ENCODE assay signal across 28 cellular contexts in the genomic region with DNA sequence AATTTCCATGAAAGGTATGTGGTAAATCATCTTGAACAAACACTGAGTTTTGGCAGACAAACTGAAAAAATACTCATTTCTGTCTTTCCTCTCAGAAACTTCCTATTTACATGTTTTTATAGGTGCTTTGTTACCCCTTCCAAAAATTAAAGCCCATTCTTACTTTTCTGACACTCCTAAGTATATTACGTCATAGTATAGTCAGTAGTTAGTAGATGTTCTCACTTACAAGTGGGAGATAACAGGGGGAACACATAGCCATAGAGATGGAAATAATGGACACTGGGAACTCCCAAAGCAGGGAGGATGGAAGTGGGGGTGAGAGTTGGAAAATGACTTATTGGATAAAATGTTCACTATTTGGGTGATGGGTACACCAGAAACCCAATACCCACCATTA. TPM values are rescaled to one million over a fixed set of nuclear protein-coding genes. Genes with fewer than 3 reads are reported as not detected.
DNase-seq lines count a peak whose midpoint lies in the region; ATAC-seq, FAIRE-seq and TF ChIP-seq lines count a peak whose summit lies in the region.
"Had no signal": no experiment of that assay in that cellular context is flagged by ENCODE, and none has a peak within 500 bp of the region (broad histone marks: within the 10 kb centered on the region; RNA-seq: fewer than 3 reads in every experiment).

No MANE protein-coding gene starts in this region.

- WGBS in HepG2 (ENCODE audit: low lambda C conversion rate): 47% methylated on average over 1 of the region's 1 CpG
- 94% methylated on average over 1 of the region's 1 CpG for WGBS in right lobe of liver (ENCODE audit: insufficient coverage, low coverage, low lambda C conversion rate, missing lambda C conversion rate)
- WGBS in IMR-90 (ENCODE audit: extremely low coverage in 2 of 2, insufficient read length in 1 of 2), 2 experiments: no CpG with 5 or more reads among the region's 1 CpG
- no CpG with 5 or more reads among the region's 1 CpG for WGBS in neuronal stem cell (ENCODE audit: extremely low coverage in 2 of 2, insufficient read length in 2 of 2, insufficient replicate concordance in 1 of 2), 2 donors

- H4K91ac ChIP-seq in IMR-90 (ENCODE audit: insufficient read depth, low read depth, low read length) (no peak overlapping the region), neuronal stem cell (ENCODE audit: low read depth, low read length, poor library complexity) (no peak overlapping the region)

- peak overlapping the region; percentile 55 for H3K27ac Mint-ChIP-seq in activated naive CD8-positive, alpha-beta T cell treated with anti-CD3 and anti-CD28 coated beads for 36 hours
- H3K27ac Mint-ChIP-seq in natural killer cell: peak overlapping the region; percentile 76 to 99
- H3K27ac Mint-ChIP-seq: B cell had no signal

- DNase-seq in HepG2 (ENCODE audit: low spot score) (no peak), right lobe of liver (no peak), IMR-90 (no peak), natural killer cell (no peak), coronary artery (ENCODE audit: low spot score) (no peak), neuronal stem cell (ENCODE audit: low spot score) (no peak), NCI-H226 (no peak)
- DNase-seq in activated naive CD8-positive, alpha-beta T cell treated with anti-CD3 and anti-CD28 coated beads for 36 hours: no peak
- DNase-seq: GM23248; H7; KBM-7; MV-4-11; NCI-H1105; NCI-H1436 treated with DMSO at 0.1 percent for 48 hours; NCI-H1930; NCI-H2107; NCI-H446; NCI-H524 treated with DMSO at 0.1 percent for 48 hours; NCI-H82; NK-92 treated with Interleukin-12 subunit alpha and Interleukin-12 subunit beta, amount 100 ng/mL, for 24 hours; PC-9; SJCRH30 had no signal

- BruUV-seq in HepG2 (replicated peaks; lab: Mats Ljungman, UMichigan): no TSS peak
- no TSS peak for BruUV-seq in IMR-90 (replicated peaks; lab: Mats Ljungman, UMichigan)

- no peak overlapping the region for H2BK20ac ChIP-seq in IMR-90 (ENCODE audit: low read depth, low read length)

- H2AK5ac ChIP-seq in IMR-90 (ENCODE audit: low read depth, low read length) (no peak overlapping the region), neuronal stem cell (ENCODE audit: low read depth, low read length) (no peak overlapping the region)

- no peak overlapping the region for H2BK15ac ChIP-seq in IMR-90 (ENCODE audit: low read depth, low read length)
- no peak overlapping the region for H2BK15ac ChIP-seq in neuronal stem cell (ENCODE audit: low read length)

- H3K27me3 Mint-ChIP-seq in activated naive CD8-positive, alpha-beta T cell treated with anti-CD3 and anti-CD28 coated beads for 36 hours: no peaks in the 10 kb centered on the region
- no peaks in the 10 kb centered on the region for H3K27me3 Mint-ChIP-seq in natural killer cell (ENCODE audit: low read depth in 2 of 2)
- H3K27me3 Mint-ChIP-seq: B cell had no signal

- intact Hi-C loops in HepG2 (cut with micrococcal nuclease; ENCODE audit: unreplicated experiment): no loop called here
- intact Hi-C loops in right lobe of liver (cut with DNase I): no loop called here
- intact Hi-C loops in IMR-90 (cut with micrococcal nuclease): no loop called here
- intact Hi-C loops in natural killer cell (cut with micrococcal nuclease): no loop called here

- no peak overlapping the region for H3K56ac ChIP-seq in IMR-90 (ENCODE audit: extremely low read depth, insufficient read depth, low read length)

- H3K4me2 ChIP-seq in HepG2 (ENCODE audit: low read depth, low read length) (no peak overlapping the region), IMR-90 (ENCODE audit: low read depth, low read length) (no peak overlapping the region), neuronal stem cell (ENCODE audit: insufficient read depth, low read length, poor library complexity, severe bottlenecking) (no peak overlapping the region)
- H3K4me2 ChIP-seq: PC-9 had no signal

- no peak overlapping the region for H3K9ac ChIP-seq in HepG2 (ENCODE audit: insufficient read depth, low read depth, low read length)
- H3K9ac ChIP-seq in IMR-90 (ENCODE audit: low read depth, low read length): no peak overlapping the region
- H3K9ac ChIP-seq in neuronal stem cell (ENCODE audit: low read depth, low read length, poor library complexity): no peak overlapping the region
- H3K9ac ChIP-seq: GM23248 had no signal

- H3K36me3 ChIP-seq in HepG2 (replicated peaks in 1 of 2; ENCODE audit: control insufficient read depth in 1 of 2, insufficient read depth in 2 of 2, low read length in 2 of 2) (no peaks in the 10 kb centered on the region), right lobe of liver (no peaks in the 10 kb centered on the region), IMR-90 (ENCODE audit: control insufficient read depth, insufficient read depth, low read length) (no peaks in the 10 kb centered on the region), neuronal stem cell (replicated peaks in 1 of 2; ENCODE audit: control insufficient read depth in 2 of 2, insufficient read depth in 2 of 2, low read length in 2 of 2) (no peaks in the 10 kb centered on the region)
- H3K36me3 ChIP-seq: SJCRH30 had no signal

- H3K9me3 Mint-ChIP-seq in activated naive CD8-positive, alpha-beta T cell treated with anti-CD3 and anti-CD28 coated beads for 36 hours: peaks cover 5% of the 10 kb centered on the region
- no peaks in the 10 kb centered on the region for H3K9me3 Mint-ChIP-seq in natural killer cell

- H3K23ac ChIP-seq in IMR-90 (ENCODE audit: low read depth, low read length) (no peak overlapping the region), neuronal stem cell (ENCODE audit: low read depth, low read length, poor library complexity) (no peak overlapping the region)

- H3K18ac ChIP-seq in IMR-90 (ENCODE audit: low read depth, low read length) (no peak overlapping the region), neuronal stem cell (ENCODE audit: low read length) (no peak overlapping the region)

- H3K4me1 ChIP-seq in HepG2 (ENCODE audit: insufficient read depth, low read length) (no peaks in the 10 kb centered on the region), right lobe of liver (peaks cover 0 to 15% (median 4%) of the 10 kb centered on the region in 4 donors), IMR-90 (ENCODE audit: control insufficient read depth, insufficient read depth, low read length) (no peaks in the 10 kb centered on the region), neuronal stem cell (ENCODE audit: control insufficient read depth in 2 of 2, insufficient read depth in 1 of 2, low read depth in 1 of 2, low read length in 2 of 2) (no peaks in the 10 kb centered on the region)
- H3K4me1 ChIP-seq: SJCRH30 had no signal

- H3K79me1 ChIP-seq in IMR-90 (ENCODE audit: low read depth in 1 of 2, low read length in 2 of 2): no peaks in the 10 kb centered on the region
- H3K79me1 ChIP-seq in neuronal stem cell (ENCODE audit: low read depth, low read length): no peaks in the 10 kb centered on the region

- H3K4me1 Mint-ChIP-seq in activated naive CD8-positive, alpha-beta T cell treated with anti-CD3 and anti-CD28 coated beads for 36 hours: peaks cover 49% of the 10 kb centered on the region
- H3K4me1 Mint-ChIP-seq in natural killer cell: peaks cover 64 to 66% of the 10 kb centered on the region in 2 donors
- H3K4me1 Mint-ChIP-seq: B cell had no signal

- H2AFZ ChIP-seq in HepG2 (ENCODE audit: low read length): no peak overlapping the region
- no peak overlapping the region for H2AFZ ChIP-seq in IMR-90 (replicated peaks; ENCODE audit: low read length, poor library complexity)
- H2AFZ ChIP-seq in neuronal stem cell (ENCODE audit: low read length): no peak overlapping the region
- H2AFZ ChIP-seq: GM23248, PC-9 had no signal

- H3K4ac ChIP-seq in IMR-90 (ENCODE audit: low read depth, low read length) (no peak overlapping the region), neuronal stem cell (ENCODE audit: low read length) (no peak overlapping the region)

- H3K27ac ChIP-seq in HepG2 (ENCODE audit: extremely low read length, insufficient read depth, low read length) (no peak overlapping the region), right lobe of liver (no peak overlapping the region), IMR-90 (ENCODE audit: insufficient read depth, low read length) (no peak overlapping the region), coronary artery (no peak overlapping the region), neuronal stem cell (replicated peaks; ENCODE audit: low read length) (no peak overlapping the region)
- H3K27ac ChIP-seq: C4-2B, GM23248, PC-9, SJCRH30 had no signal

- H2BK5ac ChIP-seq in IMR-90 (ENCODE audit: low read depth, low read length, poor library complexity, severe bottlenecking): no peak overlapping the region
- H2BK5ac ChIP-seq in neuronal stem cell (ENCODE audit: low read length): no peak overlapping the region

- H3K4me3 Mint-ChIP-seq in activated naive CD8-positive, alpha-beta T cell treated with anti-CD3 and anti-CD28 coated beads for 36 hours: no peak overlapping the region
- H3K4me3 Mint-ChIP-seq in natural killer cell: peak overlapping the region; percentile 54
- H3K4me3 Mint-ChIP-seq: B cell had no signal

- TF ChIP-seq CTCF in HepG2 (CRISPR knock-in tag; IDR thresholded peaks at IDR 0.05) (no peak), right lobe of liver (IDR thresholded peaks at IDR 0.05) (no peak), IMR-90 (conservative IDR thresholded peaks at IDR 0.05; ENCODE audit: low read depth, low read length) (no peak), natural killer cell (IDR thresholded peaks at IDR 0.05) (no peak), coronary artery (IDR thresholded peaks at IDR 0.05) (no peak)

- ATAC-seq in HepG2 (no peak), right lobe of liver (no peak), IMR-90 (ENCODE audit: low read depth) (no peak), natural killer cell (no peak)
- ATAC-seq: Right ventricle myocardium inferior had no signal

- H4K20me1 ChIP-seq in HepG2 (ENCODE audit: insufficient read depth, low read length) (no peaks in the 10 kb centered on the region), IMR-90 (ENCODE audit: insufficient read depth, low read length) (no peaks in the 10 kb centered on the region)

- H3K36me3 Mint-ChIP-seq in activated naive CD8-positive, alpha-beta T cell treated with anti-CD3 and anti-CD28 coated beads for 36 hours: peaks cover 24% of the 10 kb centered on the region
- peaks cover 10% of the 10 kb centered on the region for H3K36me3 Mint-ChIP-seq in natural killer cell

- dilution Hi-C loops in IMR-90 (cut with HindIII; ENCODE audit: low sequenced_read_pairs, unreplicated experiment): no loop called here

- TF ChIP-seq EP300 in HepG2 (IDR thresholded peaks at IDR 0.05; ENCODE audit: low read depth in 2 of 2, low read length in 2 of 2): no peak
- TF ChIP-seq EP300 in HepG2 (CRISPR knock-in tag; IDR thresholded peaks at IDR 0.05; ENCODE audit: borderline replicate concordance): no peak

- TF ChIP-seq POLR2A in HepG2 (IDR thresholded peaks at IDR 0.05; ENCODE audit: insufficient read depth in 1 of 2, low read depth in 2 of 2, low read length in 2 of 2): no peak
- TF ChIP-seq POLR2A in right lobe of liver (IDR thresholded peaks at IDR 0.05): no peak
- TF ChIP-seq POLR2A in IMR-90 (IDR thresholded peaks at IDR 0.05; ENCODE audit: low read depth, low read length): no peak

- no peaks in the 10 kb centered on the region for H3K79me2 ChIP-seq in HepG2 (ENCODE audit: insufficient read depth, low read length)

- no peaks in the 10 kb centered on the region for H3K9me1 ChIP-seq in IMR-90 (ENCODE audit: insufficient read depth, low read length)

- POLR2A ChIA-PET in HepG2 (lab: Yijun Ruan, JAX) (no interaction called here), IMR-90 (lab: Charles Lee; ENCODE audit: unreplicated experiment) (no interaction called here)

- H2AK9ac ChIP-seq in IMR-90 (replicated peaks; ENCODE audit: low read depth, low read length, poor library complexity): no peak overlapping the region

- H4K8ac ChIP-seq in IMR-90 (ENCODE audit: low read depth in 2 of 2, low read length in 2 of 2): no peak overlapping the region
- H4K8ac ChIP-seq in neuronal stem cell (ENCODE audit: low read depth, low read length): no peak overlapping the region

- no peak overlapping the region for H4K5ac ChIP-seq in IMR-90 (ENCODE audit: low read depth, low read length)

- TF ChIP-seq RAD21 in HepG2 (CRISPR knock-in tag; IDR thresholded peaks at IDR 0.05) (no peak), IMR-90 (IDR thresholded peaks at IDR 0.05; ENCODE audit: low read length) (no peak)

- no peak overlapping the region for H3K14ac ChIP-seq in IMR-90 (replicated peaks; ENCODE audit: low read depth, low read length)
- no peak overlapping the region for H3K14ac ChIP-seq in neuronal stem cell (ENCODE audit: low read length)

- H3K9me3 ChIP-seq in HepG2 (ENCODE audit: low read length): no peaks in the 10 kb centered on the region
- no peaks in the 10 kb centered on the region for H3K9me3 ChIP-seq in right lobe of liver
- H3K9me3 ChIP-seq in IMR-90 (ENCODE audit: control insufficient read depth, insufficient read depth, low read length): no peaks in the 10 kb centered on the region
- no peaks in the 10 kb centered on the region for H3K9me3 ChIP-seq in neuronal stem cell (replicated peaks in 1 of 2; ENCODE audit: control insufficient read depth in 2 of 2, insufficient read depth in 1 of 2, low read depth in 1 of 2, low read length in 2 of 2)
- H3K9me3 ChIP-seq: SJCRH30 had no signal

- no peak overlapping the region for H2BK120ac ChIP-seq in IMR-90 (ENCODE audit: low read depth, low read length)
- no peak overlapping the region for H2BK120ac ChIP-seq in neuronal stem cell (ENCODE audit: low read depth, low read length)

- FAIRE-seq in HepG2 (lab: Jason Lieb, UNC): no peak
- FAIRE-seq: D721Med, GM18507 had no signal

- in situ Hi-C loops in HepG2 (cut with HindIII; ENCODE audit: extremely low pct_ligation_motif_present, low pct_unique_long_range_greater_than_20kb) (no loop called here), IMR-90 (cut with MboI; ENCODE audit: low sequenced_read_pairs) (no loop called here)

- H3K27me3 ChIP-seq in HepG2 (ENCODE audit: control insufficient read depth in 1 of 2, insufficient read depth in 2 of 2, low read length in 2 of 2) (no peaks in the 10 kb centered on the region), right lobe of liver (no peaks in the 10 kb centered on the region), IMR-90 (ENCODE audit: control insufficient read depth, insufficient read depth, low read length) (no peaks in the 10 kb centered on the region), neuronal stem cell (ENCODE audit: control insufficient read depth in 3 of 3, insufficient read depth in 3 of 3, low read depth in 1 of 3, low read length in 3 of 3) (no peaks in the 10 kb centered on the region)

- H3K4me3 ChIP-seq in HepG2 (replicated peaks in 1 of 3; ENCODE audit: insufficient read depth in 1 of 3, low read depth in 2 of 3, low read length in 3 of 3): no peak overlapping the region
- no peak overlapping the region for H3K4me3 ChIP-seq in right lobe of liver
- H3K4me3 ChIP-seq in IMR-90 (ENCODE audit: insufficient read depth, low read depth, low read length): no peak overlapping the region
- no peak overlapping the region for H3K4me3 ChIP-seq in coronary artery
- no peak overlapping the region for H3K4me3 ChIP-seq in neuronal stem cell (ENCODE audit: low read length in 2 of 2)
- H3K4me3 ChIP-seq: GM23248, PC-9, SJCRH30 had no signal

- no peak overlapping the region for H2BK12ac ChIP-seq in neuronal stem cell (ENCODE audit: low read length)

- CTCF ChIA-PET in HepG2 (lab: Yijun Ruan, JAX; ENCODE audit: low intra/inter-chr PET ratio, low total read pairs) (no interaction called here), IMR-90 (lab: Yijun Ruan, JAX) (interaction anchor here (1.0 kb wide), 1 partner anchor 102 kb away, joined by 3 read pairs; no protein-coding TSS in a partner anchor)

RNA-seq across cellular contexts. Expression of a gene that starts 28.8 kb away (rescaled TPM):
- total RNA-seq in HepG2 (2016; rRNA removed; fragmentation: Illumina TruSeq; extraction: Trizol) (not detected in 2 replicates), right lobe of liver (1 to 10 TPM in 5 of 6 experiments, under 1 TPM in 1; 0.62 to 2.5 (median 1.5) TPM), IMR-90 (2012; rRNA removed) (not detected in 2 replicates), natural killer cell (100 to 1,000 TPM; 197 to 338 (median 225) TPM)
- not detected in 2 replicates for total RNA-seq in HepG2 (2016; cell fraction: cytosol; rRNA removed; fragmentation: Illumina TruSeq; extraction: Trizol; ENCODE audit: low read depth)
- not detected in 2 replicates for total RNA-seq in HepG2 (2016; cell fraction: insoluble cytoplasmic fraction; rRNA removed; fragmentation: Illumina TruSeq; extraction: Trizol)
- total RNA-seq in HepG2 (2016; cell fraction: membrane; rRNA removed; fragmentation: Illumina TruSeq; extraction: Trizol): not detected in 2 replicates
- not detected in 2 replicates for total RNA-seq in HepG2 (2016; cell fraction: nucleus; rRNA removed; fragmentation: Illumina TruSeq; extraction: Trizol)
- polyA plus RNA-seq in HepG2 (2011; rRNA removed) (not detected in 2 replicates), IMR-90 (2012; rRNA removed) (not detected in 2 replicates)
- not detected in 2 replicates for polyA plus RNA-seq in HepG2 (2011; cell fraction: cytosol; rRNA removed)
- not detected in 2 replicates for polyA plus RNA-seq in HepG2 (2011; cell fraction: nucleus; rRNA removed)
- polyA plus RNA-seq in HepG2 (2012): not detected in 2 replicates
- polyA plus RNA-seq in HepG2 (2016; cell fraction: cytosol; fragmentation: Illumina TruSeq; extraction: Trizol; ENCODE audit: low read depth): not detected in 2 replicates
- not detected in 2 replicates for polyA plus RNA-seq in HepG2 (2016; cell fraction: insoluble cytoplasmic fraction; fragmentation: Illumina TruSeq; extraction: Trizol; ENCODE audit: low read depth)
- not detected in 2 replicates for polyA plus RNA-seq in HepG2 (2016; cell fraction: membrane; fragmentation: Illumina TruSeq; extraction: Trizol; ENCODE audit: low read depth)
- polyA plus RNA-seq in HepG2 (2016; cell fraction: nucleus; fragmentation: Illumina TruSeq; extraction: Trizol; ENCODE audit: insufficient read depth, low read depth): not detected in 2 replicates
- not detected in 2 replicates for polyA minus RNA-seq in HepG2 (2011; rRNA and poly(A)+ RNA removed; ENCODE audit: low replicate concordance)
- polyA minus RNA-seq in HepG2 (2011; cell fraction: cytosol; rRNA and poly(A)+ RNA removed): not detected in 2 replicates
- polyA minus RNA-seq in HepG2 (2011; cell fraction: nucleus; rRNA and poly(A)+ RNA removed): not detected in 2 replicates
- polyA plus RNA-seq in IMR-90 (2012; cell fraction: cytosol; rRNA removed): not detected in 2 replicates
- polyA plus RNA-seq in IMR-90 (2012; cell fraction: nucleus; rRNA removed; ENCODE audit: low replicate concordance): 0.09 TPM in 1 of 2 replicates, not detected in the other
- total RNA-seq in activated naive CD8-positive, alpha-beta T cell treated with anti-CD3 and anti-CD28 coated beads for 36 hours: 10 to 100 TPM; 13.3 to 14.2 TPM
- not detected for polyA plus RNA-seq in neuronal stem cell (2013, experiment 1 of 2)
- polyA plus RNA-seq in neuronal stem cell (2013, experiment 2 of 2): not detected
- total RNA-seq: GM23248, H7, MCF 10A had no signal
- polyA plus RNA-seq: GM23248 had no signal

Comparison
In these comparisons a context has a peak if more than half of its experiments do, and no peak if none do; other contexts are left out.
1. RNA of a gene that starts 28.8 kb away (total RNA-seq): 197 to 338 TPM in natural killer cell; 13.3 to 14.2 TPM in activated naive CD8-positive, alpha-beta T cell treated with anti-CD3 and anti-CD28 coated beads for 36 hours, 0.62 to 2.5 TPM in right lobe of liver, not detected in HepG2 and not detected in IMR-90; every median in the first group is over 10 times any median in the second.